Comparison of ENCODE assay signal across 22 cellular contexts in genomic region chr11:126391286-126391954, GRCh38. TPM values are rescaled to one million over a fixed set of nuclear protein-coding genes. Genes with fewer than 3 reads are reported as not detected.
DNase-seq lines count a peak whose midpoint lies in the region; ATAC-seq and TF ChIP-seq lines count a peak whose summit lies in the region.
"Had no signal": no experiment of that assay in that cellular context is flagged by ENCODE, and none has a peak within 500 bp of the region (broad histone marks: within the 10 kb centered on the region; RNA-seq: fewer than 3 reads in every experiment).

No MANE protein-coding gene starts in this region.

- H3K4me3 Mint-ChIP-seq in MCF 10A (ENCODE audit: unreplicated experiment) (no peak overlapping the region), T-helper 17 cell (no peak overlapping the region)
- H3K4me3 Mint-ChIP-seq: activated CD4-positive, alpha-beta T cell treated with anti-CD3 and anti-CD28 coated beads, Interleukin-2, amount 10 ng/mL, durations not matched to agents 7 days and 5 days; activated naive CD4-positive, alpha-beta T cell treated with anti-CD3 and anti-CD28 coated beads, Interleukin-2, amount 50 U/mL, for 24 hours; mesothelial cell of epicardium had no signal

- peaks cover 44% of the 10 kb centered on the region for H3K4me1 ChIP-seq in mammary epithelial cell (ENCODE audit: insufficient read depth, low read length)
- peaks cover 21 to 26% of the 10 kb centered on the region in 2 donors for H3K4me1 ChIP-seq in lung (ENCODE audit: control insufficient read depth in 2 of 2, insufficient read depth in 2 of 2, low read length in 2 of 2)
- peaks cover 23% of the 10 kb centered on the region for H3K4me1 ChIP-seq in upper lobe of right lung
- H3K4me1 ChIP-seq: SJCRH30 had no signal

- H3K27ac ChIP-seq in mammary epithelial cell (ENCODE audit: insufficient read depth, low read depth, low read length) (no peak overlapping the region), lung (ENCODE audit: low read depth in 1 of 2, low read length in 1 of 2) (peak overlapping the region; percentile 13 to 86), upper lobe of right lung (no peak overlapping the region)
- H3K27ac ChIP-seq: C4-2B, KMS-11, SJCRH30 had no signal

- no peaks in the 10 kb centered on the region for H3K27me3 ChIP-seq in mammary epithelial cell (ENCODE audit: insufficient read depth, low read length)
- H3K27me3 ChIP-seq in lung (ENCODE audit: control insufficient read depth, insufficient read depth): no peaks in the 10 kb centered on the region
- H3K27me3 ChIP-seq in upper lobe of right lung: no peaks in the 10 kb centered on the region
- H3K27me3 ChIP-seq: breast epithelium, esophagus squamous epithelium, SJCRH30, transverse colon had no signal

- peaks cover 34% of the 10 kb centered on the region for H3K79me2 ChIP-seq in mammary epithelial cell (ENCODE audit: insufficient read depth, low read length)

- H3K27ac Mint-ChIP-seq in MCF 10A (ENCODE audit: low read depth, unreplicated experiment) (no peak overlapping the region), T-helper 17 cell (peak overlapping the region; percentile 60)
- H3K27ac Mint-ChIP-seq: activated CD4-positive, alpha-beta T cell treated with anti-CD3 and anti-CD28 coated beads, Interleukin-2, amount 10 ng/mL, durations not matched to agents 7 days and 5 days; activated naive CD4-positive, alpha-beta T cell treated with anti-CD3 and anti-CD28 coated beads, Interleukin-2, amount 50 U/mL, for 24 hours; mesothelial cell of epicardium had no signal

- no peaks in the 10 kb centered on the region for H3K36me3 ChIP-seq in mammary epithelial cell (ENCODE audit: insufficient read depth, low read length)
- no peaks in the 10 kb centered on the region for H3K36me3 ChIP-seq in lung (ENCODE audit: control insufficient read depth in 2 of 2, insufficient read depth in 2 of 2, low read length in 2 of 2)
- no peaks in the 10 kb centered on the region for H3K36me3 ChIP-seq in upper lobe of right lung
- H3K36me3 ChIP-seq: breast epithelium, esophagus squamous epithelium, SJCRH30, transverse colon had no signal

- H3K4me1 Mint-ChIP-seq in MCF 10A (ENCODE audit: insufficient read depth, unreplicated experiment) (peaks cover 36% of the 10 kb centered on the region), T-helper 17 cell (peaks cover 5% of the 10 kb centered on the region)

- H3K4me3 ChIP-seq in mammary epithelial cell (replicated peaks in 1 of 3; ENCODE audit: insufficient read depth in 1 of 3, low read depth in 2 of 3, low read length in 3 of 3): no peak overlapping the region
- H3K4me3 ChIP-seq in lung: no peak overlapping the region
- H3K4me3 ChIP-seq in upper lobe of right lung: no peak overlapping the region
- H3K4me3 ChIP-seq: breast epithelium, esophagus squamous epithelium, SJCRH30, transverse colon had no signal

- H3K36me3 Mint-ChIP-seq in MCF 10A (ENCODE audit: insufficient read depth, unreplicated experiment): no peaks in the 10 kb centered on the region
- H3K36me3 Mint-ChIP-seq in T-helper 17 cell (ENCODE audit: low read depth): no peaks in the 10 kb centered on the region
- H3K36me3 Mint-ChIP-seq: activated naive CD4-positive, alpha-beta T cell treated with anti-CD3 and anti-CD28 coated beads, Interleukin-2, amount 50 U/mL, for 24 hours; mesothelial cell of epicardium had no signal

- CTCF ChIA-PET in mammary epithelial cell (lab: Charles Lee; ENCODE audit: low non-redundant PET) (no interaction called here), MCF 10A (lab: Yijun Ruan, JAX) (interaction anchor here (1.0 kb wide), 1 partner anchor 10 kb away, joined by 4 read pairs; no protein-coding TSS in a partner anchor)

- dilution Hi-C loops in mammary epithelial cell (cut with HindIII; ENCODE audit: low sequenced_read_pairs): loop anchor here (5.0 kb wide), 2 partner anchors 39 to 74 kb away; no protein-coding TSS in a partner anchor

- 100% methylated on average over 3 of the region's 7 CpGs for WGBS in mammary epithelial cell (ENCODE audit: low coverage, missing lambda C conversion rate)
- WGBS in lung, 2 donors: 55 to 70% methylated on average over 7 of the region's 7 CpGs

- no peaks in the 10 kb centered on the region for H3K9me3 Mint-ChIP-seq in MCF 10A (ENCODE audit: unreplicated experiment)
- H3K9me3 Mint-ChIP-seq: activated CD4-positive, alpha-beta T cell treated with anti-CD3 and anti-CD28 coated beads, Interleukin-2, amount 10 ng/mL, durations not matched to agents 7 days and 5 days; activated naive CD4-positive, alpha-beta T cell treated with anti-CD3 and anti-CD28 coated beads, Interleukin-2, amount 50 U/mL, for 24 hours; mesothelial cell of epicardium had no signal

- peak overlapping the region; percentile 27 for H3K4me2 ChIP-seq in mammary epithelial cell (ENCODE audit: insufficient read depth, low read depth, low read length)
- H3K4me2 ChIP-seq: KMS-11 had no signal

- no TSS peak for BruUV-seq in mammary epithelial cell (replicated peaks; lab: Mats Ljungman, UMichigan)
- no TSS peak for BruUV-seq in MCF 10A (replicated peaks; lab: Mats Ljungman, UMichigan)

- POLR2A ChIA-PET in MCF 10A (lab: Yijun Ruan, JAX): interaction anchor here (1.0 kb wide), 1 partner anchor 10 kb away, joined by 3 read pairs; no protein-coding TSS in a partner anchor

- H3K27me3 Mint-ChIP-seq in MCF 10A (ENCODE audit: insufficient read depth, unreplicated experiment) (no peaks in the 10 kb centered on the region), T-helper 17 cell (peaks cover 6% of the 10 kb centered on the region)
- H3K27me3 Mint-ChIP-seq: activated CD4-positive, alpha-beta T cell treated with anti-CD3 and anti-CD28 coated beads, Interleukin-2, amount 10 ng/mL, durations not matched to agents 7 days and 5 days; activated naive CD4-positive, alpha-beta T cell treated with anti-CD3 and anti-CD28 coated beads, Interleukin-2, amount 50 U/mL, for 24 hours had no signal

- no peak overlapping the region for H2AFZ ChIP-seq in mammary epithelial cell (ENCODE audit: low read depth, low read length)

- DNase-seq in mammary epithelial cell (no peak), MCF 10A (ENCODE audit: unreplicated experiment) (no peak), T-helper 17 cell (no peak), lung (ENCODE audit: low spot score) (no peak), upper lobe of right lung (peak; percentile 35), COLO829 (ENCODE audit: low spot score) (no peak), NCI-H187 (lab: John Stamatoyannopoulos, UW) (no peak)
- DNase-seq: 8988T; activated CD4-positive, alpha-beta T cell treated with anti-CD3 and anti-CD28 coated beads, Interleukin-2, amount 10 ng/mL, durations not matched to agents 7 days and 5 days; activated T-cell treated with anti-CD3 and anti-CD28 coated beads, Interleukin-2, amount 50 U/mL, for 1 hour; esophagus squamous epithelium; NCI-H1694; SJCRH30; small intestine; T1000; transverse colon had no signal

- H3K9ac ChIP-seq in mammary epithelial cell (ENCODE audit: insufficient read depth, low read length): no peak overlapping the region
- H3K9ac ChIP-seq: KMS-11 had no signal

- H4K20me1 ChIP-seq in mammary epithelial cell (ENCODE audit: insufficient read depth, low read length): no peaks in the 10 kb centered on the region

- in situ Hi-C loops in mammary epithelial cell (cut with MboI; ENCODE audit: low sequenced_read_pairs in 2 of 2): no loop called here

- ATAC-seq in T-helper 17 cell (no peak), lung (ENCODE audit: insufficient read depth, low FRiP score) (no peak), upper lobe of right lung (no peak), HG03521 (IDR thresholded peaks at IDR 0.05; ENCODE audit: unreplicated experiment) (no peak)

- intact Hi-C loops in mammary epithelial cell (cut with micrococcal nuclease) (loop anchor here (5.0 kb wide), 1 partner anchor 39 kb away; no protein-coding TSS in a partner anchor), MCF 10A (cut with micrococcal nuclease) (no loop called here), upper lobe of right lung (cut with DNase I) (no loop called here)

- TF ChIP-seq CTCF in mammary epithelial cell (conservative IDR thresholded peaks at IDR 0.05 in 1 of 2, IDR thresholded peaks at IDR 0.05 in 1 of 2; ENCODE audit: extremely low read depth in 1 of 2, insufficient read depth in 1 of 2, low read depth in 1 of 2, low read length in 2 of 2): no peak
- no peak for TF ChIP-seq CTCF in MCF 10A (IDR thresholded peaks at IDR 0.05; ENCODE audit: unreplicated experiment)
- TF ChIP-seq CTCF in lung (IDR thresholded peaks at IDR 0.05; ENCODE audit: control extremely low read depth, extremely low read depth): no peak
- TF ChIP-seq CTCF in upper lobe of right lung (IDR thresholded peaks at IDR 0.05): no peak

- H3K9me3 ChIP-seq in mammary epithelial cell (replicated peaks; ENCODE audit: insufficient read depth, low read length) (no peaks in the 10 kb centered on the region), T-helper 17 cell (ENCODE audit: control insufficient read depth, low read length, poor library complexity, severe bottlenecking) (no peaks in the 10 kb centered on the region), lung (ENCODE audit: control insufficient read depth in 2 of 2, insufficient read depth in 1 of 2, low read length in 1 of 2) (no peaks in the 10 kb centered on the region), upper lobe of right lung (no peaks in the 10 kb centered on the region)
- H3K9me3 ChIP-seq: breast epithelium, esophagus squamous epithelium, SJCRH30, transverse colon had no signal

RNA-seq across cellular contexts. Expression of gene ST3GAL4, which starts 35.9 kb away (rescaled TPM):
- total RNA-seq in mammary epithelial cell (10 to 100 TPM; 32.8 to 38.0 TPM), MCF 10A (2022) (12.3 and 15.3 TPM in 2 replicates), T-helper 17 cell (1 to 10 TPM; 3.0 to 4.8 TPM), lung (10 to 100 TPM; 31.5 to 31.9 TPM), upper lobe of right lung (39.2 TPM)
- polyA plus RNA-seq in mammary epithelial cell (35.9 TPM), lung (10 to 100 TPM; 23.6 to 38.3 TPM)
- 72.9 TPM for polyA minus RNA-seq in mammary epithelial cell

Comparison
In these comparisons a context has a peak if more than half of its experiments do, and no peak if none do; other contexts are left out.
1. H3K27ac ChIP-seq: peak in lung (2 of 2); none in mammary epithelial cell (single experiment) and upper lobe of right lung (single experiment).